9 cellular contexts compared by ENCODE assay signal in genomic region chr2:214481204-214481603, GRCh38.
DNase-seq lines count a peak whose midpoint lies in the region; ATAC-seq and TF ChIP-seq lines count a peak whose summit lies in the region.
"Had no signal": no experiment of that assay in that cellular context is flagged by ENCODE, and none has a peak within 500 bp of the region (broad histone marks: within the 10 kb centered on the region; RNA-seq: fewer than 3 reads in every experiment).

No MANE protein-coding gene starts in this region.

- H2BK5ac ChIP-seq in neuronal stem cell (ENCODE audit: low read length): no peak overlapping the region

- H3K79me1 ChIP-seq in neuronal stem cell (ENCODE audit: low read depth, low read length): no peaks in the 10 kb centered on the region

- H2BK120ac ChIP-seq in neuronal stem cell (ENCODE audit: low read depth, low read length): no peak overlapping the region

- no peak overlapping the region for H4K91ac ChIP-seq in neuronal stem cell (ENCODE audit: low read depth, low read length, poor library complexity)

- no CpG with 5 or more reads among the region's 1 CpG for WGBS in neuronal stem cell (ENCODE audit: extremely low coverage in 2 of 2, insufficient read length in 2 of 2, insufficient replicate concordance in 1 of 2), 2 donors

- H2AFZ ChIP-seq in neuronal stem cell (ENCODE audit: low read length) (peak overlapping the region; percentile 31), OCI-LY7 (ENCODE audit: low read length) (no peak overlapping the region)

- TF ChIP-seq CTCF in OCI-LY7 (conservative IDR thresholded peaks at IDR 0.05; ENCODE audit: low read length): no peak

- no peak overlapping the region for H4K8ac ChIP-seq in neuronal stem cell (ENCODE audit: low read depth, low read length)

- H4K20me1 ChIP-seq in OCI-LY7 (ENCODE audit: insufficient read depth, low read length): no peaks in the 10 kb centered on the region

- H3K14ac ChIP-seq in neuronal stem cell (ENCODE audit: low read length): no peak overlapping the region

- no peak overlapping the region for H3K9ac ChIP-seq in neuronal stem cell (ENCODE audit: low read depth, low read length, poor library complexity)

- H3K27me3 Mint-ChIP-seq in effector memory CD8-positive, alpha-beta T cell: no peaks in the 10 kb centered on the region
- H3K27me3 Mint-ChIP-seq: activated naive CD8-positive, alpha-beta T cell treated with anti-CD3 and anti-CD28 coated beads, Interleukin-2, amount 10 ng/mL, durations not matched to agents 7 days and 5 days had no signal

- H2AK5ac ChIP-seq in neuronal stem cell (ENCODE audit: low read depth, low read length): no peak overlapping the region

- H3K27me3 ChIP-seq in neuronal stem cell (ENCODE audit: control insufficient read depth in 3 of 3, insufficient read depth in 3 of 3, low read depth in 1 of 3, low read length in 3 of 3): no peaks in the 10 kb centered on the region

- no TSS peak for BruUV-seq in OCI-LY7 (replicated peaks; lab: Mats Ljungman, UMichigan)

- no peak overlapping the region for H3K4ac ChIP-seq in neuronal stem cell (ENCODE audit: low read length)

- H3K79me2 ChIP-seq in OCI-LY7 (ENCODE audit: insufficient read depth, low read depth, low read length): no peaks in the 10 kb centered on the region

- H3K4me2 ChIP-seq in neuronal stem cell (ENCODE audit: insufficient read depth, low read length, poor library complexity, severe bottlenecking): peak overlapping the region; percentile 15
- no peak overlapping the region for H3K4me2 ChIP-seq in OCI-LY7 (ENCODE audit: low read length)

- H3K4me3 ChIP-seq in neuronal stem cell (ENCODE audit: low read length in 2 of 2): no peak overlapping the region
- no peak overlapping the region for H3K4me3 ChIP-seq in OCI-LY7 (ENCODE audit: low read depth, low read length, poor library complexity, severe bottlenecking)

- CTCF ChIA-PET in OCI-LY7 (lab: Charles Lee; ENCODE audit: unreplicated experiment): no interaction called here

- no peak overlapping the region for H2BK12ac ChIP-seq in neuronal stem cell (ENCODE audit: low read length)

- no peaks in the 10 kb centered on the region for H3K4me1 Mint-ChIP-seq in effector memory CD8-positive, alpha-beta T cell (ENCODE audit: low read depth in 2 of 2)
- H3K4me1 Mint-ChIP-seq: activated naive CD8-positive, alpha-beta T cell treated with anti-CD3 and anti-CD28 coated beads, Interleukin-2, amount 10 ng/mL, durations not matched to agents 7 days and 5 days had no signal

- H3K4me1 ChIP-seq in neuronal stem cell (ENCODE audit: control insufficient read depth in 2 of 2, insufficient read depth in 1 of 2, low read depth in 1 of 2, low read length in 2 of 2) (peaks cover 7 to 23% of the 10 kb centered on the region in 2 donors), OCI-LY7 (ENCODE audit: insufficient read depth, low read length, poor library complexity, severe bottlenecking) (no peaks in the 10 kb centered on the region)

- H3K9me2 ChIP-seq in OCI-LY7 (ENCODE audit: insufficient read depth, low read length): no peaks in the 10 kb centered on the region

- no peak overlapping the region for H2BK15ac ChIP-seq in neuronal stem cell (ENCODE audit: low read length)

- H3K9me3 ChIP-seq in neuronal stem cell (replicated peaks in 1 of 2; ENCODE audit: control insufficient read depth in 2 of 2, insufficient read depth in 1 of 2, low read depth in 1 of 2, low read length in 2 of 2) (no peaks in the 10 kb centered on the region), OCI-LY7 (ENCODE audit: low read length) (no peaks in the 10 kb centered on the region)

- peak; percentile 37 for DNase-seq in EH (ENCODE audit: low read depth)
- DNase-seq in NCI-H226: peak; percentile 3
- peak; percentile 21 for DNase-seq in epidermal melanocyte (ENCODE audit: insufficient read length, low spot score)
- peak; percentile 17 for DNase-seq in neuronal stem cell (ENCODE audit: low spot score)
- DNase-seq in activated CD4-positive, alpha-beta T cell treated with anti-CD3 and anti-CD28 coated beads for 48 hours: no peak
- no peak for DNase-seq in effector memory CD8-positive, alpha-beta T cell
- DNase-seq in stimulated activated CD4-positive, alpha-beta T cell treated with anti-CD3 and anti-CD28 coated beads, Interleukin-4, amount 100 ng/mL, for 4 hours: no peak
- DNase-seq in OCI-LY7 (ENCODE audit: low spot score): no peak
- DNase-seq: activated naive CD8-positive, alpha-beta T cell treated with anti-CD3 and anti-CD28 coated beads, Interleukin-2, amount 10 ng/mL, durations not matched to agents 7 days and 5 days had no signal

- peaks cover 0 to 4% of the 10 kb centered on the region in 2 donors for H3K9me3 Mint-ChIP-seq in effector memory CD8-positive, alpha-beta T cell
- H3K9me3 Mint-ChIP-seq: activated naive CD8-positive, alpha-beta T cell treated with anti-CD3 and anti-CD28 coated beads, Interleukin-2, amount 10 ng/mL, durations not matched to agents 7 days and 5 days had no signal

- no peak for ATAC-seq in effector memory CD8-positive, alpha-beta T cell (replicated peaks)

- no peak overlapping the region for H3K18ac ChIP-seq in neuronal stem cell (ENCODE audit: low read length)

- intact Hi-C loops in OCI-LY7 (cut with micrococcal nuclease; ENCODE audit: unreplicated experiment): no loop called here

- no peak overlapping the region for H3K4me3 Mint-ChIP-seq in effector memory CD8-positive, alpha-beta T cell
- H3K4me3 Mint-ChIP-seq: activated naive CD8-positive, alpha-beta T cell treated with anti-CD3 and anti-CD28 coated beads, Interleukin-2, amount 10 ng/mL, durations not matched to agents 7 days and 5 days had no signal

- POLR2A ChIA-PET in OCI-LY7 (lab: Charles Lee): interaction anchor here (0.6 to 0.9 kb wide), 5 partner anchors 9 to 1510 kb away, joined by 3 to 6 read pairs (median 4); no protein-coding TSS in a partner anchor

- no peak overlapping the region for H3K23ac ChIP-seq in neuronal stem cell (ENCODE audit: low read depth, low read length, poor library complexity)

- no peak overlapping the region for H3K27ac Mint-ChIP-seq in effector memory CD8-positive, alpha-beta T cell
- H3K27ac Mint-ChIP-seq: activated naive CD8-positive, alpha-beta T cell treated with anti-CD3 and anti-CD28 coated beads, Interleukin-2, amount 10 ng/mL, durations not matched to agents 7 days and 5 days had no signal

- H3K27ac ChIP-seq in neuronal stem cell (replicated peaks; ENCODE audit: low read length) (peak overlapping the region; percentile 50), OCI-LY7 (ENCODE audit: low read depth, low read length, poor library complexity, severe bottlenecking) (no peak overlapping the region)

- no peaks in the 10 kb centered on the region for H3K36me3 ChIP-seq in neuronal stem cell (replicated peaks in 1 of 2; ENCODE audit: control insufficient read depth in 2 of 2, insufficient read depth in 2 of 2, low read length in 2 of 2)
- no peaks in the 10 kb centered on the region for H3K36me3 ChIP-seq in OCI-LY7 (ENCODE audit: insufficient read depth, low read length)

- H3K36me3 Mint-ChIP-seq in effector memory CD8-positive, alpha-beta T cell (ENCODE audit: insufficient read depth): no peaks in the 10 kb centered on the region
- H3K36me3 Mint-ChIP-seq: activated naive CD8-positive, alpha-beta T cell treated with anti-CD3 and anti-CD28 coated beads, Interleukin-2, amount 10 ng/mL, durations not matched to agents 7 days and 5 days had no signal

Comparison
In these comparisons a context has a peak if more than half of its experiments do, and no peak if none do; other contexts are left out.
1. DNase-seq: peak in EH (single experiment), NCI-H226 (single experiment), epidermal melanocyte (single experiment) and neuronal stem cell (single experiment); none in activated CD4-positive, alpha-beta T cell treated with anti-CD3 and anti-CD28 coated beads for 48 hours (single experiment), effector memory CD8-positive, alpha-beta T cell (0 of 3), stimulated activated CD4-positive, alpha-beta T cell treated with anti-CD3 and anti-CD28 coated beads, Interleukin-4, amount 100 ng/mL, for 4 hours (0 of 2) and OCI-LY7 (single experiment).